Comparison of ENCODE assay signal across 7 cellular contexts in genomic region chr19:1886360-1886759, GRCh38. TPM values are rescaled to one million over a fixed set of nuclear protein-coding genes. Genes with fewer than 3 reads are reported as not detected.
DNase-seq lines count a peak whose midpoint lies in the region; ATAC-seq and TF ChIP-seq lines count a peak whose summit lies in the region.
"Not testable (repeated sequence)": the region's sequence is repeated elsewhere in the genome, so short reads cannot be mapped to it uniquely, and the experiment has no call there.

No MANE protein-coding gene starts in this region.

- H3K9me3 ChIP-seq in BLaER1 treated with 17β-estradiol and CSF1 and Interleukin-3, amounts not matched to agents 10 nM and 100 nM (replicated peaks in 1 of 11); HEK293 (ENCODE audit: control insufficient read depth, insufficient read depth, low read depth, low read length); SK-N-MC (ENCODE audit: low read depth, low read length); neutrophil: not testable (repeated sequence)

- H3K4me1 ChIP-seq in BLaER1 treated with 17β-estradiol and CSF1 and Interleukin-3, amounts not matched to agents 10 nM and 100 nM, result peaks cover 47 to 58% (median 53%) of the 10 kb centered on the region in 10 experiments
- H3K4me1 ChIP-seq in HEK293 (ENCODE audit: control insufficient read depth, insufficient read depth, low read length) (peaks cover 17% of the 10 kb centered on the region), neutrophil (ENCODE audit: control insufficient read depth in 1 of 2, insufficient read depth in 1 of 2, low read depth in 1 of 2, low read length in 1 of 2) (peaks cover 29 to 34% of the 10 kb centered on the region in 2 experiments)

- not testable (repeated sequence) for H3K9ac ChIP-seq in BLaER1 treated with 17β-estradiol and CSF1 and Interleukin-3, amounts not matched to agents 10 nM and 100 nM; SK-N-MC (ENCODE audit: insufficient read length)

- H3K4me3 Mint-ChIP-seq in immature natural killer cell, result not testable (repeated sequence)

- peaks cover 18 to 23% (median 21%) of the 10 kb centered on the region in 3 donors for H3K36me3 Mint-ChIP-seq in immature natural killer cell

- H3K9me3 Mint-ChIP-seq in immature natural killer cell, result not testable (repeated sequence)

- H3K27me3 ChIP-seq in BLaER1 treated with 17β-estradiol and CSF1 and Interleukin-3, amounts not matched to agents 10 nM and 100 nM; neutrophil: not testable (repeated sequence)

- CTCF ChIA-PET in HEK293 (lab: Yijun Ruan, JAX), result not testable (repeated sequence)

- peak overlapping the region in 4 of 6 donors; percentile 86 to 99 (median 90) for H3K27ac Mint-ChIP-seq in immature natural killer cell

- not testable (repeated sequence) for ATAC-seq in Right ventricle myocardium inferior

- H3K4me1 Mint-ChIP-seq in immature natural killer cell, result peaks cover 34 to 42% of the 10 kb centered on the region in 2 donors

- H3K27ac ChIP-seq in 22Rv1, result peak overlapping the region; percentile 61; the same call in 1 of the 2 replicates
- peak overlapping the region in 1 of 11 experiments; percentile 61; a peak in 1 of 22 replicates for H3K27ac ChIP-seq in BLaER1 treated with 17β-estradiol and CSF1 and Interleukin-3, amounts not matched to agents 10 nM and 100 nM
- H3K27ac ChIP-seq in HEK293 (ENCODE audit: extremely low read depth, low read depth, low read length), result not testable (repeated sequence)
- H3K27ac ChIP-seq in SK-N-MC, result 0 out of 2 replicates have a peak overlapping the region, but pooled peaks have one; percentile 42
- peak overlapping the region; percentile 87 for H3K27ac ChIP-seq in neutrophil

- H3K4me2 ChIP-seq in BLaER1 treated with 17β-estradiol and CSF1 and Interleukin-3, amounts not matched to agents 10 nM and 100 nM, result peak overlapping the region in 9 of 11 experiments; percentile 26 to 56 (median 41); a peak in 12 of 22 replicates

- POLR2A ChIA-PET in HEK293 (lab: Yijun Ruan, JAX), result interaction anchor here (2.7 kb wide), 1 partner anchor 11 kb away, joined by 22 read pairs; no protein-coding TSS in a partner anchor

- peaks cover 27 to 41% (median 35%) of the 10 kb centered on the region in 3 donors for H3K27me3 Mint-ChIP-seq in immature natural killer cell (ENCODE audit: low read depth in 3 of 3)

- not testable (repeated sequence) for H3K36me3 ChIP-seq in BLaER1 treated with 17β-estradiol and CSF1 and Interleukin-3, amounts not matched to agents 10 nM and 100 nM; HEK293 (ENCODE audit: control insufficient read depth in 2 of 2, insufficient read depth in 1 of 2, low read length in 2 of 2); SK-N-MC (ENCODE audit: insufficient read depth, low read length); neutrophil

- DNase-seq in SK-N-MC (ENCODE audit: low read depth, low spot score); immature natural killer cell: not testable (repeated sequence)
- DNase-seq in Right ventricle myocardium inferior (ENCODE audit: missing footprints), result peak; percentile 22

- intact Hi-C loops in Right ventricle myocardium inferior (cut with DNase I), result not testable (repeated sequence)

- not testable (repeated sequence) for H3K4me3 ChIP-seq in BLaER1 treated with 17β-estradiol and CSF1 and Interleukin-3, amounts not matched to agents 10 nM and 100 nM; HEK293 (ENCODE audit: low read depth, low read length); SK-N-MC; neutrophil (ENCODE audit: low read depth in 1 of 2, low read length in 1 of 2)

- TF ChIP-seq CTCF in 22Rv1 (IDR thresholded peaks at IDR 0.05); HEK293 (tag by site-specific recombination; IDR thresholded peaks at IDR 0.05); neutrophil (IDR thresholded peaks at IDR 0.05): not testable (repeated sequence)

- H4K20me1 ChIP-seq in BLaER1 treated with 17β-estradiol and CSF1 and Interleukin-3, amounts not matched to agents 10 nM and 100 nM, result peaks cover 26 to 36% (median 34%) of the 10 kb centered on the region in 11 experiments

TF ChIP-seq in HEK293, 187 proteins besides CTCF, POLR2A, EP300 and RAD21 (continues in another document):
- TF ChIP-seq ZNF202 (tag by site-specific recombination; IDR thresholded peaks at IDR 0.05; ENCODE audit: borderline replicate concordance) (peak; percentile 93; the same call in 1 of the 2 replicates), ZNF704 (tag by site-specific recombination; IDR thresholded peaks at IDR 0.05) (0 out of 2 replicates have a peak, but pooled peaks have one; percentile 70), ZXDB (tag by site-specific recombination; IDR thresholded peaks at IDR 0.05) (peak; percentile 65), ZNF530 (tag by site-specific recombination; IDR thresholded peaks at IDR 0.05; ENCODE audit: low read depth) (0 out of 2 replicates have a peak, but pooled peaks have one; percentile 74), ZNF560 (tag by site-specific recombination; IDR thresholded peaks at IDR 0.05; ENCODE audit: borderline replicate concordance) (peak; percentile 92), ZNF19 (tag by site-specific recombination; IDR thresholded peaks at IDR 0.05; ENCODE audit: low read depth) (peak; percentile 89; the same call in 1 of the 2 replicates), ZNF140 (tag by site-specific recombination; IDR thresholded peaks at IDR 0.05) (peak; percentile 93), ZNF558 (tag by site-specific recombination; IDR thresholded peaks at IDR 0.05) (peak; percentile 83), GLI2 (tag by site-specific recombination; IDR thresholded peaks at IDR 0.05; ENCODE audit: borderline replicate concordance, low read depth) (peak; percentile 81; the same call in 1 of the 2 replicates), ZNF146 (tag by site-specific recombination; IDR thresholded peaks at IDR 0.05) (0 out of 2 replicates have a peak, but pooled peaks have one; percentile 13), ZNF292 (tag by site-specific recombination; IDR thresholded peaks at IDR 0.05; ENCODE audit: borderline replicate concordance, low read depth) (peak; percentile 86; the same call in 1 of the 2 replicates), ZNF121 (tag by site-specific recombination; IDR thresholded peaks at IDR 0.05) (peak; percentile 39; the same call in 1 of the 2 replicates), ZNF354C (tag by site-specific recombination; IDR thresholded peaks at IDR 0.05; ENCODE audit: borderline replicate concordance, low read depth) (peak; percentile 88)
- TF ChIP-seq, protein P1, sequence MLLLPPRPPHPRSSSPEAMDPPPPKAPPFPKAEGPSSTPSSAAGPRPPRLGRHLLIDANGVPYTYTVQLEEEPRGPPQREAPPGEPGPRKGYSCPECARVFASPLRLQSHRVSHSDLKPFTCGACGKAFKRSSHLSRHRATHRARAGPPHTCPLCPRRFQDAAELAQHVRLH (tag by site-specific recombination; IDR thresholded peaks at IDR 0.05), result 0 out of 2 replicates have a peak, but pooled peaks have one; percentile 35
- TF ChIP-seq, protein P2, sequence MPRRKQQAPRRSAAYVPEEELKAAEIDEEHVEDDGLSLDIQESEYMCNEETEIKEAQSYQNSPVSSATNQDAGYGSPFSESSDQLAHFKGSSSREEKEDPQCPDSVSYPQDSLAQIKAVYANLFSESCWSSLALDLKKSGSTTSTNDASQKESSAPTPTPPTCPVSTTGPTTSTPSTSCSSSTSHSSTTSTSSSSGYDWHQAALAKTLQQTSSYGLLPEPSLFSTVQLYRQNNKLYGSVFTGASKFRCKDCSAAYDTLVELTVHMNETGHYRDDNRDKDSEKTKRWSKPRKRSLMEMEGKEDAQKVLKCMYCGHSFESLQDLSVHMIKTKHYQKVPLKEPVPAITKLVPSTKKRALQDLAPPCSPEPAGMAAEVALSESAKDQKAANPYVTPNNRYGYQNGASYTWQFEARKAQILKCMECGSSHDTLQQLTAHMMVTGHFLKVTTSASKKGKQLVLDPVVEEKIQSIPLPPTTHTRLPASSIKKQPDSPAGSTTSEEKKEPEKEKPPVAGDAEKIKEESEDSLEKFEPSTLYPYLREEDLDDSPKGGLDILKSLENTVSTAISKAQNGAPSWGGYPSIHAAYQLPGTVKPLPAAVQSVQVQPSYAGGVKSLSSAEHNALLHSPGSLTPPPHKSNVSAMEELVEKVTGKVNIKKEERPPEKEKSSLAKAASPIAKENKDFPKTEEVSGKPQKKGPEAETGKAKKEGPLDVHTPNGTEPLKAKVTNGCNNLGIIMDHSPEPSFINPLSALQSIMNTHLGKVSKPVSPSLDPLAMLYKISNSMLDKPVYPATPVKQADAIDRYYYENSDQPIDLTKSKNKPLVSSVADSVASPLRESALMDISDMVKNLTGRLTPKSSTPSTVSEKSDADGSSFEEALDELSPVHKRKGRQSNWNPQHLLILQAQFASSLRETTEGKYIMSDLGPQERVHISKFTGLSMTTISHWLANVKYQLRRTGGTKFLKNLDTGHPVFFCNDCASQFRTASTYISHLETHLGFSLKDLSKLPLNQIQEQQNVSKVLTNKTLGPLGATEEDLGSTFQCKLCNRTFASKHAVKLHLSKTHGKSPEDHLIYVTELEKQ (tag by site-specific recombination; IDR thresholded peaks at IDR 0.05; ENCODE audit: borderline replicate concordance), result peak; percentile 31; the same call in 1 of the 2 replicates

RNA-seq across cellular contexts. Expression of gene ABHD17A, which starts 1.1 kb away (rescaled TPM):
- 61.5 TPM for total RNA-seq in Right ventricle myocardium inferior
- polyA plus RNA-seq in immature natural killer cell, result 100 to 1,000 TPM; 652 to 783 (median 741) TPM

RNA-seq across cellular contexts. Expression of gene ADAT3, which starts 18.8 kb away (rescaled TPM):
- total RNA-seq in Right ventricle myocardium inferior, result 1.6 TPM
- polyA plus RNA-seq in immature natural killer cell, result 10 to 100 TPM in 1 of 3 donors, 1 to 10 TPM in 2; 2.1 to 10.0 (median 4.3) TPM

RNA-seq across cellular contexts. Expression of gene SCAMP4, which starts 18.8 kb away (rescaled TPM):
- total RNA-seq in Right ventricle myocardium inferior, result 17.9 TPM
- polyA plus RNA-seq in immature natural killer cell, result 10 to 100 TPM in 2 of 3 donors, 1 to 10 TPM in 1; 7.6 to 31.9 (median 22.6) TPM

RNA-seq across cellular contexts. Expression of gene KLF16, which starts 23.0 kb away (rescaled TPM):
- 11.0 TPM for total RNA-seq in Right ventricle myocardium inferior
- polyA plus RNA-seq in immature natural killer cell, result under 1 TPM; 0.12 to 0.55 (median 0.49) TPM

RNA-seq across cellular contexts. Expression of gene REXO1, which starts 38.1 kb away (rescaled TPM):
- 17.8 TPM for total RNA-seq in Right ventricle myocardium inferior
- 10 to 100 TPM in 1 of 3 donors, 1 to 10 TPM in 1, under 1 TPM in 1; 0.63 to 13.0 (median 4.5) TPM for polyA plus RNA-seq in immature natural killer cell
